In genomic region chr2:216838146-216838545, GRCh38 we compare ENCODE assay signal across 1 cellular context.
TF ChIP-seq lines count a peak whose summit lies in the region.

No MANE protein-coding gene starts in this region.

TF ChIP-seq in SK-N-SH treated with all-trans-retinoic acid at 6 μM for 48 hours, 23 proteins besides CTCF, POLR2A, EP300 and RAD21 (continued from another document):
- TF ChIP-seq TSHZ2 (CRISPR knock-in tag; IDR thresholded peaks at IDR 0.05) (no peak), CSDC2 (CRISPR knock-in tag; IDR thresholded peaks at IDR 0.05) (no peak), ZNF8 (CRISPR knock-in tag; IDR thresholded peaks at IDR 0.05) (no peak), ZFP30 (CRISPR knock-in tag; IDR thresholded peaks at IDR 0.05) (no peak), SNAI2 (CRISPR knock-in tag; IDR thresholded peaks at IDR 0.05) (no peak), ZNF70 (CRISPR knock-in tag; IDR thresholded peaks at IDR 0.05) (no peak), CREB5 (CRISPR knock-in tag; IDR thresholded peaks at IDR 0.05; ENCODE audit: low read depth) (no peak), PATZ1 (CRISPR knock-in tag; IDR thresholded peaks at IDR 0.05; ENCODE audit: borderline replicate concordance) (no peak), TCF4 (CRISPR knock-in tag; IDR thresholded peaks at IDR 0.05; ENCODE audit: borderline replicate concordance) (no peak), ARNTL (CRISPR knock-in tag; IDR thresholded peaks at IDR 0.05; ENCODE audit: borderline replicate concordance, low read depth) (no peak), OSR1 (CRISPR knock-in tag; IDR thresholded peaks at IDR 0.05) (no peak)
